1 cellular context compared by ENCODE assay signal in genomic region chr5:144469106-144469505, GRCh38.
TF ChIP-seq lines count a peak whose summit lies in the region.

No MANE protein-coding gene starts in this region.

TF ChIP-seq in IMR-90, 13 proteins besides CTCF, POLR2A, EP300 and RAD21 (continued from another document):
- TF ChIP-seq RFX5 (IDR thresholded peaks at IDR 0.05; ENCODE audit: low read depth, low read length) (no peak), SMC3 (IDR thresholded peaks at IDR 0.05; ENCODE audit: low read depth, low read length) (no peak), BHLHE40 (IDR thresholded peaks at IDR 0.05; ENCODE audit: low read depth, low read length) (no peak)
TF ChIP-seq in IMR-90: peak in this region for 0.
